26 cellular contexts compared by ENCODE assay signal in the genomic region with DNA sequence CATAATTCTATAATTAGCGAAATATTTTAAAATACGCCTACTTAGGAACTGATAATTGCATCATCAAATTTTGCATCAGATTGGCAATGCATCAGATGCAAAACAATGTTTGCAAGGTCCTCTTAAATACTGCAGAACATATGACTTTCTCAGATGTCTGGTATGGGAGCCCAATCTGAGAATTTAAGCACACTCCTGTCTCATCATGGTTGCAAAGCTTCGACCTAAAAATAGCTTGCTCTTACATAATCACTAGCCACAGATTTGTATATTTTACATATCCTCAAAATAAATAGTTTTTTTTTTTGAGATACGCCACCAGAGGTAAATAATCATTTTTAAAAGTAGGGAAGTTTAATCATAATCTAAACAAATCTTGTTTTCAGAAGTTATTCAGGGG.
A peak's percentile ranks its signal among the peaks of the same experiment; 100 is the strongest.
DNase-seq lines count a peak whose midpoint lies in the region; FAIRE-seq and TF ChIP-seq lines count a peak whose summit lies in the region.
"Had no signal": no experiment of that assay in that cellular context is flagged by ENCODE, and none has a peak within 500 bp of the region (broad histone marks: within the 10 kb centered on the region; RNA-seq: fewer than 3 reads in every experiment).

No MANE protein-coding gene starts in this region.

- no peaks in the 10 kb centered on the region for H4K20me1 ChIP-seq in MM.1S (ENCODE audit: insufficient read depth, low read length)

- H3K9ac ChIP-seq in adipocyte (ENCODE audit: low read length) (no peak overlapping the region), skeletal muscle tissue (ENCODE audit: low read depth in 1 of 3, low read length in 3 of 3) (no peak overlapping the region), MM.1S (ENCODE audit: low read length) (no peak overlapping the region)
- H3K9ac ChIP-seq: GM23248 had no signal

- H3K27ac ChIP-seq in skeletal muscle tissue (ENCODE audit: low read depth, low read length) (peak overlapping the region; percentile 39), MM.1S (ENCODE audit: low read length) (no peak overlapping the region)
- H3K27ac ChIP-seq: GM23248, HL-60, tibial artery had no signal

- no peaks in the 10 kb centered on the region for H3K27me3 ChIP-seq in adipocyte (replicated peaks; ENCODE audit: control insufficient read depth, insufficient read depth, low read length)
- H3K27me3 ChIP-seq in skeletal muscle tissue (ENCODE audit: control insufficient read depth in 3 of 3, insufficient read depth in 3 of 3, low read length in 3 of 3) = no peaks in the 10 kb centered on the region
- no peaks in the 10 kb centered on the region for H3K27me3 ChIP-seq in MM.1S (replicated peaks; ENCODE audit: insufficient read depth, low read length)
- H3K27me3 ChIP-seq: tibial artery had no signal

- H3K9me2 ChIP-seq in MM.1S (replicated peaks; ENCODE audit: insufficient read depth, low read length) = no peaks in the 10 kb centered on the region

- DNase-seq in NOMO-1 treated with DMSO at 0.1 percent for 48 hours (lab: John Stamatoyannopoulos, UW; ENCODE audit: unreplicated experiment) (peak; percentile 21), NOMO-1 treated with dmso at 0.1 percent for 144 hours (lab: John Stamatoyannopoulos, UW; ENCODE audit: unreplicated experiment) (no peak), adipocyte (ENCODE audit: low read depth) (peak; percentile 36), frontal cortex (ENCODE audit: low spot score in 2 of 2) (no peak), NCI-H2107 treated with DMSO at 0.1 percent for 48 hours (lab: John Stamatoyannopoulos, UW; ENCODE audit: unreplicated experiment) (no peak), MM.1S (no peak), OCI-M1 (lab: John Stamatoyannopoulos, UW) (no peak)
- DNase-seq: 8988T; activated CD4-positive, CD25-positive, alpha-beta regulatory T cell treated with anti-CD3 and anti-CD28 coated beads, Interleukin-2, amount 50 U/mL, for 72 hours; activated CD8-positive, alpha-beta T cell treated with anti-CD3 and anti-CD28 coated beads, Interleukin-2, amount 10 ng/mL, durations not matched to agents 7 days and 5 days; activated naive CD4-positive, alpha-beta T cell treated with Interleukin-2 at 50 U/mL for 16 hours; anterior cingulate cortex; central memory CD4-positive, alpha-beta T cell; DND-41; GM23248; naive thymus-derived CD4-positive, alpha-beta T cell; NCI-H1436 treated with DMSO at 0.1 percent for 48 hours; NCI-H2171; NCI-H526 treated with DMSO at 0.1 percent for 48 hours; retina; tibial artery had no signal

- H3F3A ChIP-seq in MM.1S (ENCODE audit: insufficient read depth, low read length) = no peaks in the 10 kb centered on the region

- FAIRE-seq in frontal cortex (lab: Jason Lieb, UNC) = peak; percentile 55
- FAIRE-seq: GM12892, HepG2, TTC549 had no signal

- no peak overlapping the region for H3K4me2 ChIP-seq in MM.1S (ENCODE audit: low read depth, low read length)

- no peak overlapping the region for H2AFZ ChIP-seq in MM.1S (ENCODE audit: low read length)
- H2AFZ ChIP-seq: GM23248 had no signal

- peaks cover 1% of the 10 kb centered on the region for H3K9me3 ChIP-seq in adipocyte (ENCODE audit: control insufficient read depth, low read length)
- H3K9me3 ChIP-seq in skeletal muscle tissue (ENCODE audit: control insufficient read depth in 3 of 3, low read length in 3 of 3) = no peaks in the 10 kb centered on the region
- H3K9me3 ChIP-seq in MM.1S (replicated peaks; ENCODE audit: insufficient read depth, low read length) = no peaks in the 10 kb centered on the region
- H3K9me3 ChIP-seq: tibial artery had no signal

- no peak for TF ChIP-seq CTCF in MM.1S (IDR thresholded peaks at IDR 0.05; ENCODE audit: low read length)

- peaks cover 67% of the 10 kb centered on the region for H3K79me2 ChIP-seq in MM.1S (ENCODE audit: low read length)

- H3K4me3 ChIP-seq in adipocyte (ENCODE audit: low read length) (no peak overlapping the region), skeletal muscle tissue (ENCODE audit: low read length in 3 of 3) (no peak overlapping the region), MM.1S (ENCODE audit: low read length) (no peak overlapping the region)
- H3K4me3 ChIP-seq: GM23248, tibial artery had no signal

- peaks cover 14% of the 10 kb centered on the region for H3K4me1 ChIP-seq in adipocyte (ENCODE audit: control insufficient read depth, insufficient read depth, low read length)
- H3K4me1 ChIP-seq in skeletal muscle tissue (ENCODE audit: control insufficient read depth in 3 of 3, insufficient read depth in 3 of 3, low read length in 3 of 3) = peaks cover 11 to 17% (median 15%) of the 10 kb centered on the region in 3 donors
- H3K4me1 ChIP-seq in MM.1S (ENCODE audit: low read length) = no peaks in the 10 kb centered on the region

- H3K36me3 ChIP-seq in adipocyte (ENCODE audit: control insufficient read depth, insufficient read depth, low read length, severe bottlenecking) (peaks cover 14% of the 10 kb centered on the region), skeletal muscle tissue (ENCODE audit: control insufficient read depth in 3 of 3, insufficient read depth in 3 of 3, low read length in 3 of 3) (peaks cover 0 to 2% (median 0%) of the 10 kb centered on the region in 3 donors), MM.1S (replicated peaks; ENCODE audit: insufficient read depth, low read length) (no peaks in the 10 kb centered on the region)

Comparison
In these comparisons a context has a peak if more than half of its experiments do, and no peak if none do; other contexts are left out.
1. DNase-seq: peak in NOMO-1 treated with DMSO at 0.1 percent for 48 hours (single experiment) and adipocyte (single experiment); none in NOMO-1 treated with dmso at 0.1 percent for 144 hours (single experiment), frontal cortex (0 of 2), NCI-H2107 treated with DMSO at 0.1 percent for 48 hours (single experiment), MM.1S (single experiment) and OCI-M1 (single experiment).